Comparison of ENCODE assay signal across 5 cellular contexts in the genomic region with DNA sequence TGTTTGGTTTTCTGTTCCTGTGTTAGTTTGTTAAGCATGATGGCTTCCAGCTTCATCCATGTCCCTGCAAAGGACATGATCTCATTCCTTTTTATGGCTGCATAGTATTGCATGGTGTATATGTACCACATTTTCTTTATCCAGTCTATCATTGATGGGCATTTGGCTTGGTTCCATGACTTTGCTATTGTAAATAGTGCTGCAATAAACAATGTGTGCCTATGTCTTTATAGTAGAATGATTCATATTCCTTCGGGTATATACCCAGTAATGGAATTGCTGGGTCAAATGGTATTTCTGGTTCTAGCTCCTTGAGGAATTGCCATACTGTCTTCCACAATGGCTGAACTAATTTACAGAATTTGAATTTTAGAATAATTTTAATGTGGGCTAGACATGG.
DNase-seq lines count a peak whose midpoint lies in the region; ATAC-seq and TF ChIP-seq lines count a peak whose summit lies in the region.
"Not testable (repeated sequence)": the region's sequence is repeated elsewhere in the genome, so short reads cannot be mapped to it uniquely, and the experiment has no call there.

No MANE protein-coding gene starts in this region.

- not testable (repeated sequence) for H3K4me1 ChIP-seq in PC-3 (ENCODE audit: insufficient read depth, low read length); colonic mucosa

- H3K36me3 Mint-ChIP-seq in activated naive CD4-positive, alpha-beta T cell treated with anti-CD3 and anti-CD28 coated beads, Interleukin-2, amount 50 U/mL, for 24 hours: peaks cover 16% of the 10 kb centered on the region
- peaks cover 54% of the 10 kb centered on the region for H3K36me3 Mint-ChIP-seq in nephron progenitor cell (ENCODE audit: low read depth)

- H3K4me3 ChIP-seq in PC-3 (ENCODE audit: low read length); colonic mucosa: not testable (repeated sequence)

- not testable (repeated sequence) for H3F3A ChIP-seq in PC-3 (ENCODE audit: low read length, unreplicated experiment)

- ATAC-seq in PC-3: peak; percentile 37; the same call in 1 of the 2 replicates
- peak; percentile 42 for ATAC-seq in left colon

- peak; percentile 52 for DNase-seq in PC-3
- DNase-seq in colonic mucosa: peak; percentile 37
- not testable (repeated sequence) for DNase-seq in left colon, nephron progenitor cell

- intact Hi-C loops in PC-3 (cut with micrococcal nuclease); colonic mucosa (cut with DNase I); left colon (cut with DNase I, micrococcal nuclease): not testable (repeated sequence)

- not testable (repeated sequence) for H2AFZ ChIP-seq in PC-3 (ENCODE audit: low read length)

- H3K9me3 ChIP-seq in PC-3 (ENCODE audit: low read length); colonic mucosa: not testable (repeated sequence)

- not testable (repeated sequence) for H3K79me2 ChIP-seq in PC-3 (ENCODE audit: low read length)

- H3K27ac ChIP-seq in PC-3 (ENCODE audit: low read length); colonic mucosa: not testable (repeated sequence)

- not testable (repeated sequence) for H4K20me1 ChIP-seq in PC-3 (ENCODE audit: low read length)

- TF ChIP-seq CTCF in PC-3 (conservative IDR thresholded peaks at IDR 0.05; ENCODE audit: low read depth, low read length); colonic mucosa (IDR thresholded peaks at IDR 0.05); nephron progenitor cell (IDR thresholded peaks at IDR 0.05): not testable (repeated sequence)

- H3K4me1 Mint-ChIP-seq in activated naive CD4-positive, alpha-beta T cell treated with anti-CD3 and anti-CD28 coated beads, Interleukin-2, amount 50 U/mL, for 24 hours: not testable (repeated sequence)
- peaks cover 50% of the 10 kb centered on the region for H3K4me1 Mint-ChIP-seq in nephron progenitor cell

- not testable (repeated sequence) for H3K27me3 Mint-ChIP-seq in activated naive CD4-positive, alpha-beta T cell treated with anti-CD3 and anti-CD28 coated beads, Interleukin-2, amount 50 U/mL, for 24 hours; nephron progenitor cell (ENCODE audit: low read depth, poor library complexity)

- H3K27ac Mint-ChIP-seq in activated naive CD4-positive, alpha-beta T cell treated with anti-CD3 and anti-CD28 coated beads, Interleukin-2, amount 50 U/mL, for 24 hours: peak overlapping the region; percentile 26
- H3K27ac Mint-ChIP-seq in nephron progenitor cell: peak overlapping the region; percentile 31

- H3K27me3 ChIP-seq in PC-3 (ENCODE audit: low read length); colonic mucosa: not testable (repeated sequence)

- not testable (repeated sequence) for H3K36me3 ChIP-seq in PC-3 (ENCODE audit: low read depth, low read length); colonic mucosa

- not testable (repeated sequence) for H3K9me3 Mint-ChIP-seq in activated naive CD4-positive, alpha-beta T cell treated with anti-CD3 and anti-CD28 coated beads, Interleukin-2, amount 50 U/mL, for 24 hours; nephron progenitor cell

- POLR2A ChIA-PET in PC-3 (lab: Charles Lee; ENCODE audit: unreplicated experiment): not testable (repeated sequence)

- BruUV-seq in PC-3 (replicated peaks; lab: Mats Ljungman, UMichigan): not testable (repeated sequence)

- H3K9ac ChIP-seq in PC-3 (ENCODE audit: low read length); colonic mucosa (ENCODE audit: low read depth in 2 of 2, low read length in 2 of 2): not testable (repeated sequence)

- not testable (repeated sequence) for H3K4me2 ChIP-seq in PC-3 (ENCODE audit: low read length)

- not testable (repeated sequence) for H3K9me2 ChIP-seq in PC-3 (replicated peaks; ENCODE audit: low read length)

- not testable (repeated sequence) for H3K4me3 Mint-ChIP-seq in activated naive CD4-positive, alpha-beta T cell treated with anti-CD3 and anti-CD28 coated beads, Interleukin-2, amount 50 U/mL, for 24 hours; nephron progenitor cell

- CTCF ChIA-PET in PC-3 (lab: Charles Lee): not testable (repeated sequence)
